Comparison of ENCODE assay signal across 26 cellular contexts in genomic region chr4:107857741-107858140, GRCh38. TPM values are rescaled to one million over a fixed set of nuclear protein-coding genes. Genes with fewer than 3 reads are reported as not detected.
A peak's percentile ranks its signal among the peaks of the same experiment; 100 is the strongest.
DNase-seq lines count a peak whose midpoint lies in the region; ATAC-seq and TF ChIP-seq lines count a peak whose summit lies in the region.
"Had no signal": no experiment of that assay in that cellular context is flagged by ENCODE, and none has a peak within 500 bp of the region (broad histone marks: within the 10 kb centered on the region; RNA-seq: fewer than 3 reads in every experiment).

No MANE protein-coding gene starts in this region.

- H3K27me3 ChIP-seq in GM23338 (ENCODE audit: insufficient read depth) = no peaks in the 10 kb centered on the region
- no peaks in the 10 kb centered on the region for H3K27me3 ChIP-seq in NT2/D1 (ENCODE audit: insufficient read depth, insufficient read length)
- H3K27me3 ChIP-seq: SJCRH30 had no signal

- H3K27me3 Mint-ChIP-seq in CD14-positive monocyte (ENCODE audit: low read depth in 3 of 3) (peaks cover 0 to 1% (median 0%) of the 10 kb centered on the region in 3 donors), GM23338 (ENCODE audit: insufficient read depth, low read depth, poor library complexity) (peaks cover 2% of the 10 kb centered on the region)

- H2AFZ ChIP-seq in GM23338 = peak overlapping the region; percentile 7

- H3K4me1 ChIP-seq in GM23338 (ENCODE audit: insufficient read depth) (peaks cover 21% of the 10 kb centered on the region), NT2/D1 (ENCODE audit: insufficient read depth, insufficient read length) (peaks cover 1% of the 10 kb centered on the region)
- H3K4me1 ChIP-seq: BE2C had no signal

- H3K4me2 ChIP-seq in GM23338 = 0 out of 2 replicates have a peak overlapping the region, but pooled peaks have one; percentile 36

- TF ChIP-seq CTCF in CD14-positive monocyte (IDR thresholded peaks at IDR 0.05) = no peak
- no peak for TF ChIP-seq CTCF in GM23338 (conservative IDR thresholded peaks at IDR 0.05; ENCODE audit: low read depth in 2 of 2)

- no peaks in the 10 kb centered on the region for H3K9me3 ChIP-seq in NT2/D1 (ENCODE audit: insufficient read depth, low read length)
- H3K9me3 ChIP-seq: BE2C, Caco-2, SJCRH30 had no signal

- no peaks in the 10 kb centered on the region for H3F3A ChIP-seq in GM23338 (replicated peaks; ENCODE audit: low read depth)

- H3K9me2 ChIP-seq in GM23338 (ENCODE audit: insufficient read depth) = no peaks in the 10 kb centered on the region

- H4K20me1 ChIP-seq in GM23338 (replicated peaks; ENCODE audit: insufficient read depth) = no peaks in the 10 kb centered on the region

- no peak for DNase-seq in CD14-positive monocyte (ENCODE audit: low spot score)
- no peak for DNase-seq in GM23338 (ENCODE audit: low spot score)
- DNase-seq in NT2/D1 (ENCODE audit: low read depth, low spot score) = peak; percentile 15
- DNase-seq in islet precursor cell = peak; percentile 70
- no peak for DNase-seq in HK-2 (ENCODE audit: unreplicated experiment)
- no peak for DNase-seq in effector CD8-positive, alpha-beta T cell (lab: John Stamatoyannopoulos, UW)
- DNase-seq: BE2C; Caco-2; CD4-positive, CD25-positive, alpha-beta regulatory T cell; DMS 273 treated with DMSO at 0.1 percent for 48 hours; DMS79 treated with DMSO at 0.1 percent for 48 hours; GOT3; KBM-7; MM.1S; NCI-H1092; NCI-H1436; NCI-H2029 treated with DMSO at 0.1 percent for 48 hours; NCI-H226; NCI-H510A treated with DMSO at 0.1 percent for 48 hours; NCI-H774; NK-92 treated with Interleukin-12 subunit alpha and Interleukin-12 subunit beta, amount 100 ng/mL, for 24 hours; SJCRH30 had no signal

- H3K4me3 Mint-ChIP-seq in CD14-positive monocyte = no peak overlapping the region
- no peak overlapping the region for H3K4me3 Mint-ChIP-seq in GM23338
- H3K4me3 Mint-ChIP-seq: CD4-positive, CD25-positive, alpha-beta regulatory T cell had no signal

- intact Hi-C loops in CD14-positive monocyte (cut with micrococcal nuclease) = no loop called here

- H3K9me3 Mint-ChIP-seq in CD14-positive monocyte = peaks cover 0 to 1% (median 0%) of the 10 kb centered on the region in 7 donors
- no peaks in the 10 kb centered on the region for H3K9me3 Mint-ChIP-seq in GM23338
- H3K9me3 Mint-ChIP-seq: CD4-positive, CD25-positive, alpha-beta regulatory T cell had no signal

- H3K4me3 ChIP-seq in GM23338 (no peak overlapping the region), NT2/D1 (ENCODE audit: insufficient read length, low read depth) (no peak overlapping the region)
- H3K4me3 ChIP-seq: GM12878, SJCRH30 had no signal

- H3K36me3 Mint-ChIP-seq in CD14-positive monocyte (peaks cover 41 to 62% of the 10 kb centered on the region in 2 donors), GM23338 (ENCODE audit: low read depth) (no peaks in the 10 kb centered on the region)
- H3K36me3 Mint-ChIP-seq: CD4-positive, CD25-positive, alpha-beta regulatory T cell had no signal

- H3K9ac ChIP-seq in NT2/D1 (ENCODE audit: insufficient read length, low read depth) = no peak overlapping the region

- H3K36me3 ChIP-seq in GM23338 (ENCODE audit: insufficient read depth) = no peaks in the 10 kb centered on the region
- H3K36me3 ChIP-seq in NT2/D1 (ENCODE audit: insufficient read depth, insufficient read length, low read length) = no peaks in the 10 kb centered on the region
- H3K36me3 ChIP-seq: BE2C, SJCRH30 had no signal

- ATAC-seq in GM23338 (peak; percentile 54; the same call in 2 of the 3 replicates), HG02642 (IDR thresholded peaks at IDR 0.05; ENCODE audit: poor library complexity, unreplicated experiment) (no peak)
- ATAC-seq: GM12878, Panc1 had no signal

- H3K4me1 Mint-ChIP-seq in CD14-positive monocyte = peaks cover 45% of the 10 kb centered on the region
- peaks cover 23% of the 10 kb centered on the region; the same call in 2 of the 3 replicates for H3K4me1 Mint-ChIP-seq in GM23338

- no peaks in the 10 kb centered on the region for H3K79me2 ChIP-seq in GM23338 (replicated peaks; ENCODE audit: insufficient read depth)

- H3K27ac Mint-ChIP-seq in CD14-positive monocyte = peak overlapping the region in 4 of 7 donors; percentile 31 to 84 (median 58)
- H3K27ac Mint-ChIP-seq in GM23338 = no peak overlapping the region
- H3K27ac Mint-ChIP-seq: CD4-positive, CD25-positive, alpha-beta regulatory T cell had no signal

- H3K27ac ChIP-seq in GM23338 (ENCODE audit: low read depth) = no peak overlapping the region
- H3K27ac ChIP-seq: HL-60, SJCRH30 had no signal

TF ChIP-seq in GM23338, 12 proteins besides CTCF, POLR2A, EP300 and RAD21:
- TF ChIP-seq EZH2phosphoT487 (IDR thresholded peaks at IDR 0.05; ENCODE audit: unreplicated experiment) (no peak), JUNB (IDR thresholded peaks at IDR 0.05; ENCODE audit: unreplicated experiment) (no peak), EZH2 (IDR thresholded peaks at IDR 0.05; ENCODE audit: low read depth, unreplicated experiment) (no peak), NANOG (IDR thresholded peaks at IDR 0.05; ENCODE audit: borderline replicate concordance) (no peak), STAT1 (IDR thresholded peaks at IDR 0.05; ENCODE audit: unreplicated experiment) (no peak), CREB1 (CRISPR knock-in tag; IDR thresholded peaks at IDR 0.05; ENCODE audit: low read depth) (no peak)

RNA-seq across cellular contexts. Expression of gene SGMS2, which starts 33.0 kb away (rescaled TPM):
- polyA plus RNA-seq in CD14-positive monocyte = 10 to 100 TPM; 20.8 to 32.7 TPM
- total RNA-seq in GM23338 (2014; rRNA removed; shearing (Covaris generic)) = 0.35 and 0.43 TPM in 2 replicates
- polyA plus RNA-seq in GM23338 (2016; fragmentation: Nextera tagmentation; extraction: Ambion mirVana) = 1.1 and 1.2 TPM in 2 replicates
- total RNA-seq: CD4-positive, CD25-positive, alpha-beta regulatory T cell had no signal
- polyA plus RNA-seq: CD4-positive, CD25-positive, alpha-beta regulatory T cell had no signal

Comparison
In these comparisons a context has a peak if more than half of its experiments do, and no peak if none do; other contexts are left out.
1. DNase-seq: peak in NT2/D1 (single experiment) and islet precursor cell (single experiment); none in CD14-positive monocyte (single experiment), GM23338 (single experiment), HK-2 (single experiment) and effector CD8-positive, alpha-beta T cell (single experiment).